1 cellular context compared by ENCODE assay signal in the genomic region with DNA sequence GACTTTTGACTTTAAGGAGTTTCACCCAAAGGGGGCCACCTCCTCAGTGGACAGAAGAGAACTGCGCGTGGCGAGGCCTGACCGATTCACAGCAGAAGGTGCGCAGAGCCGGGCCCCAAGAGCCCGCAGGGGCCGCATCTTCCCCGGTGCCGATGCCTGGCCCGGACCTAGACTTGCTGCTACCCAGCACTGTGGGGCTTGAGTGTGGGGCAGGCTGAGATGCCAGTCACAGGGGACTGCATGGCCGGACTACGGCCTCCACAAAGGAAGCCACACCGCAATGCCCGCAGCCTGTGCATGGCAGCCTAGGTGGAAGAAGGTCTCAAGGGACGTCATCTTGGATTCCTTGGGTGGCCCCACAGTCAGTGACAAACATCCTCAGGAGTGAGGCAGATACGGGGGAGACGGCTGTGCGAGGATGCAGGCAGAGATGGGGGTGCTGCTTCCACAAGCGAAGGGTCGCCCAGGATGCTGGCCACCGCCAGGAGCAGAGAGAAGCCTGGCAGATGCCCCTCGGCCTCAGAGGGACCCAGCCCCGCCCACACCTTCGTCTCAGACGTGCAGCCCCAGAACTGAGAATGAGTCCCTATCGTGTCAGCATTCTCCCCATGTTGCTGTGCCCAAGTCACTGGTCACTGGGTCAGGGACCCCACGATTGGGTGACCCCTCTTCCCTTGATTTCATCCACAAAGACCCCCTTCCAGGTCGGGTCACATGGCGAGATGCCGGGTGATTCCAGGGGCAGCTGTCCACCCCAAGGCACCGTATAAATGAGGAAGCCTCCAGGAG.
TF ChIP-seq lines count a peak whose summit lies in the region.

No MANE protein-coding gene starts in this region.

TF ChIP-seq in IMR-90, 13 proteins besides CTCF, POLR2A, EP300 and RAD21:
- no peak for TF ChIP-seq FOS (IDR thresholded peaks at IDR 0.05; ENCODE audit: low read depth, low read length)
- TF ChIP-seq MAFK (IDR thresholded peaks at IDR 0.05; ENCODE audit: low read depth, low read length) = no peak
- TF ChIP-seq, protein P1, sequence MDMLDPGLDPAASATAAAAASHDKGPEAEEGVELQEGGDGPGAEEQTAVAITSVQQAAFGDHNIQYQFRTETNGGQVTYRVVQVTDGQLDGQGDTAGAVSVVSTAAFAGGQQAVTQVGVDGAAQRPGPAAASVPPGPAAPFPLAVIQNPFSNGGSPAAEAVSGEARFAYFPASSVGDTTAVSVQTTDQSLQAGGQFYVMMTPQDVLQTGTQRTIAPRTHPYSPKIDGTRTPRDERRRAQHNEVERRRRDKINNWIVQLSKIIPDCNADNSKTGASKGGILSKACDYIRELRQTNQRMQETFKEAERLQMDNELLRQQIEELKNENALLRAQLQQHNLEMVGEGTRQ (IDR thresholded peaks at IDR 0.05; ENCODE audit: low read depth, low read length) = no peak
